In the genomic region with DNA sequence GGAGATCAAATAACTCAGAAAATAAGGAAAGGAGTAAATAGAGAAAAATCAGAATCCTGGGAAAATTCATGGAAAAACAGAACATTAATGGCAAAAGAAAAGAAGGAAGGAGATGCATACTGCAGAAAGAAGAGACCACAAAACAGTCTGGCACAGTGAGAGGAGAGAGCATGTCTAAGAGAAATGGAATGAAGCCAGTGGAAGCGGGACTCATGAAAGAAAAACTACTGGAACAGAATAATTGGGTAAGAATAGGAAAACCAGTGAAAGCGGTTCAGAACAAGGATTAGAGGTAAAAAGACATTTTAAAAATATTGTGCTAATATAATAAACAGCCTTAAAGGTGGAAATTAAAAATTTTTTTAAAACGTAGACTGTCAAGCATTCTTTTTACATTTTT, we compare ENCODE assay signal across 24 cellular contexts.
DNase-seq lines count a peak whose midpoint lies in the region; ATAC-seq and TF ChIP-seq lines count a peak whose summit lies in the region.
"Had no signal": no experiment of that assay in that cellular context is flagged by ENCODE, and none has a peak within 500 bp of the region (broad histone marks: within the 10 kb centered on the region; RNA-seq: fewer than 3 reads in every experiment).

No MANE protein-coding gene starts in this region.

- POLR2A ChIA-PET in MCF 10A (lab: Yijun Ruan, JAX): interaction anchor here (0.6 kb wide), 1 partner anchor 609 kb away, joined by 3 read pairs; no protein-coding TSS in a partner anchor
- POLR2A ChIA-PET in GM10248 (lab: Yijun Ruan, JAX): no interaction called here

- ATAC-seq in stimulated activated naive B cell treated with anti-CD40 and anti-IgM and Interleukin-4, amounts not matched to agents 10 μg/mL and 1 μg/mL and 100 μg/mL, for 72 hours (replicated peaks): no peak
- ATAC-seq: HCT116, heart right ventricle had no signal

- CTCF ChIA-PET in MCF 10A (lab: Yijun Ruan, JAX): interaction anchor here (1.6 kb wide), 1 partner anchor 517 kb away, joined by 4 read pairs; no protein-coding TSS in a partner anchor
- CTCF ChIA-PET in GM10248 (lab: Yijun Ruan, JAX): no interaction called here

- intact Hi-C loops in MCF 10A (cut with micrococcal nuclease): no loop called here
- intact Hi-C loops in breast epithelium (cut with DNase I; ENCODE audit: low total_unique reads): no loop called here

- H3K4me3 ChIP-seq in breast epithelium (no peak overlapping the region), fibroblast of the aortic adventitia (ENCODE audit: low read depth, low read length) (no peak overlapping the region)
- H3K4me3 ChIP-seq: heart right ventricle had no signal

- no peak for TF ChIP-seq CTCF in MCF 10A (IDR thresholded peaks at IDR 0.05; ENCODE audit: unreplicated experiment)
- TF ChIP-seq CTCF in breast epithelium (IDR thresholded peaks at IDR 0.05): no peak
- no peak for TF ChIP-seq CTCF in fibroblast of the aortic adventitia (IDR thresholded peaks at IDR 0.05; ENCODE audit: insufficient read depth, low read length)
- no peak for TF ChIP-seq CTCF in GM10248 (IDR thresholded peaks at IDR 0.05; ENCODE audit: control extremely low read depth, extremely low read depth, low read depth, missing control alignments)

- peak; percentile 59 for DNase-seq in MCF 10A (ENCODE audit: unreplicated experiment)
- no peak for DNase-seq in breast epithelium (ENCODE audit: low spot score in 2 of 2)
- DNase-seq in amniotic stem cell (lab: John Stamatoyannopoulos, UW): peak; percentile 54
- DNase-seq in fibroblast of the aortic adventitia (ENCODE audit: low read depth): peak; percentile 81
- no peak for DNase-seq in COR-L47 (lab: John Stamatoyannopoulos, UW)
- no peak for DNase-seq in stimulated activated naive B cell treated with anti-CD40 and anti-IgM and Interleukin-4, amounts not matched to agents 10 μg/mL and 1 μg/mL and 100 μg/mL, for 72 hours
- DNase-seq in NK-92 treated with Interleukin-12 subunit alpha and Interleukin-12 subunit beta, amount 100 ng/mL, for 24 hours (lab: John Stamatoyannopoulos, UW): no peak
- DNase-seq in GM10248 (ENCODE audit: extremely low spot score): no peak
- DNase-seq: activated CD4-positive, alpha-beta T cell treated with anti-CD3 and anti-CD28 coated beads, Interleukin-2, amount 50 U/mL, for 48 hours; activated naive CD4-positive, alpha-beta T cell; activated T-cell treated with anti-CD3 and anti-CD28 coated beads for 4 hours; DND-41; erythroblast; heart right ventricle; islet precursor cell; MV-4-11; naive B cell; NCI-H1930; NCI-H510A; Right ventricle myocardium superior; WERI-Rb-1 had no signal

- H3K4me1 Mint-ChIP-seq in MCF 10A (ENCODE audit: insufficient read depth, unreplicated experiment): peaks cover 12% of the 10 kb centered on the region
- H3K4me1 Mint-ChIP-seq in stimulated activated naive B cell treated with anti-CD40 and anti-IgM and Interleukin-4, amounts not matched to agents 10 μg/mL and 1 μg/mL and 100 μg/mL, for 72 hours: peaks cover 0 to 4% of the 10 kb centered on the region in 2 donors
- H3K4me1 Mint-ChIP-seq: naive B cell had no signal

- no peaks in the 10 kb centered on the region for H3K9me3 Mint-ChIP-seq in MCF 10A (ENCODE audit: unreplicated experiment)
- no peaks in the 10 kb centered on the region for H3K9me3 Mint-ChIP-seq in stimulated activated naive B cell treated with anti-CD40 and anti-IgM and Interleukin-4, amounts not matched to agents 10 μg/mL and 1 μg/mL and 100 μg/mL, for 72 hours
- H3K9me3 Mint-ChIP-seq: brain had no signal

- no peaks in the 10 kb centered on the region for H3K36me3 Mint-ChIP-seq in MCF 10A (ENCODE audit: insufficient read depth, unreplicated experiment)
- no peaks in the 10 kb centered on the region for H3K36me3 Mint-ChIP-seq in stimulated activated naive B cell treated with anti-CD40 and anti-IgM and Interleukin-4, amounts not matched to agents 10 μg/mL and 1 μg/mL and 100 μg/mL, for 72 hours
- H3K36me3 Mint-ChIP-seq: brain, naive B cell had no signal

- peaks cover 12% of the 10 kb centered on the region for H3K27me3 Mint-ChIP-seq in MCF 10A (ENCODE audit: insufficient read depth, unreplicated experiment)
- H3K27me3 Mint-ChIP-seq in stimulated activated naive B cell treated with anti-CD40 and anti-IgM and Interleukin-4, amounts not matched to agents 10 μg/mL and 1 μg/mL and 100 μg/mL, for 72 hours: no peaks in the 10 kb centered on the region
- H3K27me3 Mint-ChIP-seq: naive B cell had no signal

- no peaks in the 10 kb centered on the region for H3K9me3 ChIP-seq in breast epithelium
- H3K9me3 ChIP-seq: heart right ventricle had no signal

- no peaks in the 10 kb centered on the region for H3K36me3 ChIP-seq in breast epithelium
- H3K36me3 ChIP-seq: heart right ventricle, WERI-Rb-1 had no signal

- no peak overlapping the region for H3K4me3 Mint-ChIP-seq in MCF 10A (ENCODE audit: unreplicated experiment)
- H3K4me3 Mint-ChIP-seq in stimulated activated naive B cell treated with anti-CD40 and anti-IgM and Interleukin-4, amounts not matched to agents 10 μg/mL and 1 μg/mL and 100 μg/mL, for 72 hours: no peak overlapping the region
- H3K4me3 Mint-ChIP-seq: IgD-negative memory B cell, naive B cell had no signal

- BruUV-seq in MCF 10A (replicated peaks; lab: Mats Ljungman, UMichigan): no TSS peak

- no peaks in the 10 kb centered on the region for H3K27me3 ChIP-seq in breast epithelium

- no peak overlapping the region for H3K27ac Mint-ChIP-seq in MCF 10A (ENCODE audit: low read depth, unreplicated experiment)
- no peak overlapping the region for H3K27ac Mint-ChIP-seq in stimulated activated naive B cell treated with anti-CD40 and anti-IgM and Interleukin-4, amounts not matched to agents 10 μg/mL and 1 μg/mL and 100 μg/mL, for 72 hours
- H3K27ac Mint-ChIP-seq: IgD-negative memory B cell, naive B cell had no signal

- H3K4me1 ChIP-seq in breast epithelium: no peaks in the 10 kb centered on the region
- H3K4me1 ChIP-seq: heart right ventricle had no signal

- no peak for TF ChIP-seq POLR2A in breast epithelium (IDR thresholded peaks at IDR 0.05)

- H3K27ac ChIP-seq in breast epithelium: no peak overlapping the region
- H3K27ac ChIP-seq: heart right ventricle, WERI-Rb-1 had no signal

Comparison
In these comparisons a context has a peak if more than half of its experiments do, and no peak if none do; other contexts are left out.
1. DNase-seq: peak in MCF 10A (single experiment), amniotic stem cell (single experiment) and fibroblast of the aortic adventitia (single experiment); none in breast epithelium (0 of 2), COR-L47 (single experiment), stimulated activated naive B cell treated with anti-CD40 and anti-IgM and Interleukin-4, amounts not matched to agents 10 μg/mL and 1 μg/mL and 100 μg/mL, for 72 hours (single experiment), NK-92 treated with Interleukin-12 subunit alpha and Interleukin-12 subunit beta, amount 100 ng/mL, for 24 hours (single experiment) and GM10248 (single experiment).